In genomic region chr1:89721351-89721750, GRCh38 we compare ENCODE assay signal across 9 cellular contexts.
A peak's percentile ranks its signal among the peaks of the same experiment; 100 is the strongest.
DNase-seq lines count a peak whose midpoint lies in the region; ATAC-seq and TF ChIP-seq lines count a peak whose summit lies in the region.
"Had no signal": no experiment of that assay in that cellular context is flagged by ENCODE, and none has a peak within 500 bp of the region (broad histone marks: within the 10 kb centered on the region; RNA-seq: fewer than 3 reads in every experiment).

No MANE protein-coding gene starts in this region.

- no peaks in the 10 kb centered on the region for H3K27me3 Mint-ChIP-seq in MCF 10A (ENCODE audit: insufficient read depth, unreplicated experiment)

- 69% methylated on average over 3 of the region's 3 CpGs for WGBS in mammary epithelial cell (ENCODE audit: low coverage, missing lambda C conversion rate)

- H3K36me3 Mint-ChIP-seq in MCF 10A (ENCODE audit: insufficient read depth, unreplicated experiment) = no peaks in the 10 kb centered on the region

- TF ChIP-seq CTCF in MCF 10A (IDR thresholded peaks at IDR 0.05; ENCODE audit: unreplicated experiment) = no peak
- TF ChIP-seq CTCF in breast epithelium (IDR thresholded peaks at IDR 0.05) = no peak
- TF ChIP-seq CTCF in OCI-LY7 (conservative IDR thresholded peaks at IDR 0.05; ENCODE audit: low read length) = no peak
- no peak for TF ChIP-seq CTCF in mammary epithelial cell (conservative IDR thresholded peaks at IDR 0.05 in 1 of 2, IDR thresholded peaks at IDR 0.05 in 1 of 2; ENCODE audit: extremely low read depth in 1 of 2, insufficient read depth in 1 of 2, low read depth in 1 of 2, low read length in 2 of 2)
- TF ChIP-seq CTCF in Peyer's patch (IDR thresholded peaks at IDR 0.05) = no peak
- no peak for TF ChIP-seq CTCF in coronary artery (IDR thresholded peaks at IDR 0.05)

- H3K4me3 Mint-ChIP-seq in MCF 10A (ENCODE audit: unreplicated experiment) = no peak overlapping the region
- H3K4me3 Mint-ChIP-seq: nephron had no signal

- intact Hi-C loops in MCF 10A (cut with micrococcal nuclease) (loop anchor here (5.0 kb wide), 1 partner anchor 49 kb away; no protein-coding TSS in a partner anchor), breast epithelium (cut with DNase I; ENCODE audit: low total_unique reads) (no loop called here), OCI-LY7 (cut with micrococcal nuclease; ENCODE audit: unreplicated experiment) (loop anchor here (5.0 kb wide), 1 partner anchor 41 kb away; no protein-coding TSS in a partner anchor), mammary epithelial cell (cut with micrococcal nuclease) (no loop called here)

- H3K9me3 ChIP-seq in breast epithelium = no peaks in the 10 kb centered on the region
- H3K9me3 ChIP-seq in OCI-LY7 (ENCODE audit: low read length) = no peaks in the 10 kb centered on the region
- H3K9me3 ChIP-seq in mammary epithelial cell (replicated peaks; ENCODE audit: insufficient read depth, low read length) = no peaks in the 10 kb centered on the region
- no peaks in the 10 kb centered on the region for H3K9me3 ChIP-seq in Peyer's patch

- TF ChIP-seq POLR2A in breast epithelium (IDR thresholded peaks at IDR 0.05) (no peak), Peyer's patch (IDR thresholded peaks at IDR 0.05) (no peak)

- H3K9me3 Mint-ChIP-seq in MCF 10A (ENCODE audit: unreplicated experiment) = no peaks in the 10 kb centered on the region
- H3K9me3 Mint-ChIP-seq: nephron had no signal

- H3K4me2 ChIP-seq in OCI-LY7 (ENCODE audit: low read length) (peak overlapping the region; percentile 64), mammary epithelial cell (ENCODE audit: insufficient read depth, low read depth, low read length) (peak overlapping the region; percentile 31)

- H3K79me2 ChIP-seq in OCI-LY7 (ENCODE audit: insufficient read depth, low read depth, low read length) (no peaks in the 10 kb centered on the region), mammary epithelial cell (ENCODE audit: insufficient read depth, low read length) (peaks cover 3% of the 10 kb centered on the region)

- DNase-seq in MCF 10A (ENCODE audit: unreplicated experiment) = peak; percentile 61
- no peak for DNase-seq in breast epithelium (ENCODE audit: low spot score in 2 of 2)
- peak; percentile 43 for DNase-seq in OCI-LY7 (ENCODE audit: low spot score)
- DNase-seq in mammary epithelial cell = peak; percentile 59
- DNase-seq in stimulated activated CD4-positive, alpha-beta T cell treated with anti-CD3 and anti-CD28 coated beads, Interleukin-4, amount 100 ng/mL, for 24 hours = peak; percentile 55
- DNase-seq in Peyer's patch = no peak
- no peak for DNase-seq in coronary artery (ENCODE audit: low spot score)

- H2AFZ ChIP-seq in OCI-LY7 (ENCODE audit: low read length) (peak overlapping the region; percentile 47; the same call in 1 of the 2 replicates), mammary epithelial cell (ENCODE audit: low read depth, low read length) (no peak overlapping the region)

- no peaks in the 10 kb centered on the region for H3K36me3 ChIP-seq in breast epithelium
- H3K36me3 ChIP-seq in OCI-LY7 (ENCODE audit: insufficient read depth, low read length) = no peaks in the 10 kb centered on the region
- H3K36me3 ChIP-seq in mammary epithelial cell (ENCODE audit: insufficient read depth, low read length) = no peaks in the 10 kb centered on the region
- H3K36me3 ChIP-seq in Peyer's patch = no peaks in the 10 kb centered on the region

- dilution Hi-C loops in mammary epithelial cell (cut with HindIII; ENCODE audit: low sequenced_read_pairs) = no loop called here

- BruUV-seq in MCF 10A (replicated peaks; lab: Mats Ljungman, UMichigan) (no TSS peak), OCI-LY7 (replicated peaks; lab: Mats Ljungman, UMichigan) (no TSS peak), mammary epithelial cell (replicated peaks; lab: Mats Ljungman, UMichigan) (no TSS peak)

- H3K27ac ChIP-seq in breast epithelium (no peak overlapping the region), OCI-LY7 (ENCODE audit: low read depth, low read length, poor library complexity, severe bottlenecking) (peak overlapping the region; percentile 24), mammary epithelial cell (ENCODE audit: insufficient read depth, low read depth, low read length) (peak overlapping the region; percentile 6), Peyer's patch (peak overlapping the region in 1 of 4 donors; percentile 6), coronary artery (no peak overlapping the region)

- in situ Hi-C loops in mammary epithelial cell (cut with MboI; ENCODE audit: low sequenced_read_pairs in 2 of 2) = no loop called here

- H3K4me1 Mint-ChIP-seq in MCF 10A (ENCODE audit: insufficient read depth, unreplicated experiment) = peaks cover 36% of the 10 kb centered on the region

- CTCF ChIA-PET in MCF 10A (lab: Yijun Ruan, JAX) = no interaction called here
- CTCF ChIA-PET in OCI-LY7 (lab: Charles Lee; ENCODE audit: unreplicated experiment) = interaction anchor here (0.6 kb wide), 1 partner anchor 41 kb away, joined by 3 read pairs; no protein-coding TSS in a partner anchor
- CTCF ChIA-PET in mammary epithelial cell (lab: Charles Lee; ENCODE audit: low non-redundant PET) = no interaction called here

- H3K9me2 ChIP-seq in OCI-LY7 (ENCODE audit: insufficient read depth, low read length) = no peaks in the 10 kb centered on the region

- H3K27ac Mint-ChIP-seq in MCF 10A (ENCODE audit: low read depth, unreplicated experiment) = peak overlapping the region; percentile 79
- H3K27ac Mint-ChIP-seq: nephron had no signal

- H3K27me3 ChIP-seq in breast epithelium = no peaks in the 10 kb centered on the region
- H3K27me3 ChIP-seq in mammary epithelial cell (ENCODE audit: insufficient read depth, low read length) = no peaks in the 10 kb centered on the region
- no peaks in the 10 kb centered on the region for H3K27me3 ChIP-seq in Peyer's patch

- H3K4me1 ChIP-seq in breast epithelium = no peaks in the 10 kb centered on the region
- H3K4me1 ChIP-seq in OCI-LY7 (ENCODE audit: insufficient read depth, low read length, poor library complexity, severe bottlenecking) = peaks cover 54% of the 10 kb centered on the region
- peaks cover 28% of the 10 kb centered on the region for H3K4me1 ChIP-seq in mammary epithelial cell (ENCODE audit: insufficient read depth, low read length)
- peaks cover 0 to 15% (median 3%) of the 10 kb centered on the region in 4 donors for H3K4me1 ChIP-seq in Peyer's patch

- H3K4me3 ChIP-seq in breast epithelium (no peak overlapping the region), OCI-LY7 (ENCODE audit: low read depth, low read length, poor library complexity, severe bottlenecking) (peak overlapping the region; percentile 24), mammary epithelial cell (replicated peaks in 1 of 3; ENCODE audit: insufficient read depth in 1 of 3, low read depth in 2 of 3, low read length in 3 of 3) (no peak overlapping the region), Peyer's patch (no peak overlapping the region), coronary artery (no peak overlapping the region)

- H3K9ac ChIP-seq in mammary epithelial cell (ENCODE audit: insufficient read depth, low read length) = no peak overlapping the region

- POLR2A ChIA-PET in MCF 10A (lab: Yijun Ruan, JAX) = interaction anchor here (0.7 kb wide), 1 partner anchor 15 kb away, joined by 3 read pairs; no protein-coding TSS in a partner anchor
- POLR2A ChIA-PET in OCI-LY7 (lab: Charles Lee) = interaction anchor here (0.6 to 4.4 kb wide), 9 partner anchors 9 to 62 kb away, joined by 3 to 30 read pairs (median 5); no protein-coding TSS in a partner anchor

- no peak for ATAC-seq in GM21526 (IDR thresholded peaks at IDR 0.05; ENCODE audit: low FRiP score, unreplicated experiment)

- H4K20me1 ChIP-seq in OCI-LY7 (ENCODE audit: insufficient read depth, low read length) = no peaks in the 10 kb centered on the region
- no peaks in the 10 kb centered on the region for H4K20me1 ChIP-seq in mammary epithelial cell (ENCODE audit: insufficient read depth, low read length)

Comparison
In these comparisons a context has a peak if more than half of its experiments do, and no peak if none do; other contexts are left out.
1. DNase-seq: peak in MCF 10A (single experiment), OCI-LY7 (single experiment), mammary epithelial cell (single experiment) and stimulated activated CD4-positive, alpha-beta T cell treated with anti-CD3 and anti-CD28 coated beads, Interleukin-4, amount 100 ng/mL, for 24 hours (single experiment); none in breast epithelium (0 of 2), Peyer's patch (0 of 3) and coronary artery (single experiment).
2. H3K27ac ChIP-seq: peak in OCI-LY7 (single experiment) and mammary epithelial cell (single experiment); none in breast epithelium (0 of 2) and coronary artery (0 of 2).
3. intact Hi-C loops: an anchor here in MCF 10A (5.0 kb wide) and OCI-LY7 (5.0 kb wide); none called in breast epithelium and mammary epithelial cell.